15 cellular contexts compared by ENCODE assay signal in the genomic region with DNA sequence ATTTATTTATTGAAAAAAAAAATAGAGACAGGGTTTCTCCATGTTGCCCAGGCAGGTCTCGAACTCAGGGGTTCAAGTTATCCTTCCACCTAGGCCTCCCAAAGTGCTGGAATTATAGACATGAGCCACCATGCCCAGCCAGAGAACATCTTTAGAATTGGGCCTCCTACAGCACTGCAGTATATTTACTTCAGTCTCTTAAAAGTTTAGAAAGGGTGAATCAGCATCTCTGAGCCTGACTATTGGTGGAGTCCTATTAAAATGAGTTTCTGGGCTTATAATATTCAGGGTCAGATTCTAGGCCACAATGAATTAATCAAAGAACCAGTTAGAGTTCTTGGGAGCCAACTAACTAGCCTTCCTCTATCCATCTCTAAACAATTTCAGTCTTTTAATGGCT. TPM values are rescaled to one million over a fixed set of nuclear protein-coding genes. Genes with fewer than 3 reads are reported as not detected.
DNase-seq lines count a peak whose midpoint lies in the region; ATAC-seq and TF ChIP-seq lines count a peak whose summit lies in the region.
"Had no signal": no experiment of that assay in that cellular context is flagged by ENCODE, and none has a peak within 500 bp of the region (broad histone marks: within the 10 kb centered on the region; RNA-seq: fewer than 3 reads in every experiment).

No MANE protein-coding gene starts in this region.

- H3K27ac Mint-ChIP-seq in activated naive CD4-positive, alpha-beta T cell treated with anti-CD3 and anti-CD28 coated beads, Interleukin-2, amount 10 ng/mL, durations not matched to agents 7 days and 5 days, result peak overlapping the region; percentile 92
- H3K27ac Mint-ChIP-seq in activated naive CD4-positive, alpha-beta T cell treated with anti-CD3 and anti-CD28 coated beads, Interleukin-2, amount 50 U/mL, for 72 hours, result peak overlapping the region in 1 of 2 donors; percentile 68
- H3K27ac Mint-ChIP-seq in activated naive CD8-positive, alpha-beta T cell, result peak overlapping the region; percentile 86

- no peak overlapping the region for H2AFZ ChIP-seq in fibroblast of lung (ENCODE audit: low read length)

- no peaks in the 10 kb centered on the region for H3K9me3 Mint-ChIP-seq in activated naive CD4-positive, alpha-beta T cell treated with anti-CD3 and anti-CD28 coated beads, Interleukin-2, amount 10 ng/mL, durations not matched to agents 7 days and 5 days
- H3K9me3 Mint-ChIP-seq in activated naive CD4-positive, alpha-beta T cell treated with anti-CD3 and anti-CD28 coated beads, Interleukin-2, amount 50 U/mL, for 72 hours, result no peaks in the 10 kb centered on the region
- H3K9me3 Mint-ChIP-seq in activated naive CD8-positive, alpha-beta T cell (ENCODE audit: low read depth), result no peaks in the 10 kb centered on the region

- intact Hi-C loops in right lobe of liver (cut with DNase I), result no loop called here

- H3K27me3 ChIP-seq in fibroblast of lung (ENCODE audit: control insufficient read depth, insufficient read depth, low read length), result no peaks in the 10 kb centered on the region
- no peaks in the 10 kb centered on the region for H3K27me3 ChIP-seq in thymus (ENCODE audit: control insufficient read depth, insufficient read depth)
- H3K27me3 ChIP-seq in right lobe of liver, result no peaks in the 10 kb centered on the region
- H3K27me3 ChIP-seq: MG63, neutrophil had no signal

- H3K4me3 ChIP-seq in fibroblast of lung (replicated peaks in 1 of 4; ENCODE audit: control extremely low read depth in 1 of 4, insufficient read depth in 1 of 4, low read depth in 3 of 4, low read length in 4 of 4) (no peak overlapping the region), thymus (ENCODE audit: low read length) (no peak overlapping the region), right lobe of liver (no peak overlapping the region)
- H3K4me3 ChIP-seq: MG63 had no signal

- H4K20me1 ChIP-seq in fibroblast of lung (ENCODE audit: control insufficient read depth, extremely low read depth, insufficient read depth, low read length), result no peaks in the 10 kb centered on the region

- no peak overlapping the region for H3K9ac ChIP-seq in fibroblast of lung (ENCODE audit: insufficient read depth, low read length)

- no peak for TF ChIP-seq POLR2A in right lobe of liver (IDR thresholded peaks at IDR 0.05)

- no peaks in the 10 kb centered on the region for H3K79me2 ChIP-seq in fibroblast of lung (ENCODE audit: control insufficient read depth, insufficient read depth, low read length)

- no peaks in the 10 kb centered on the region for H3K27me3 Mint-ChIP-seq in activated naive CD4-positive, alpha-beta T cell treated with anti-CD3 and anti-CD28 coated beads, Interleukin-2, amount 10 ng/mL, durations not matched to agents 7 days and 5 days
- H3K27me3 Mint-ChIP-seq in activated naive CD8-positive, alpha-beta T cell, result no peaks in the 10 kb centered on the region

- ATAC-seq in activated naive CD4-positive, alpha-beta T cell treated with anti-CD3 and anti-CD28 coated beads, Interleukin-2, amount 50 U/mL, for 72 hours, result no peak
- ATAC-seq in right lobe of liver (no peak), GM21576 (IDR thresholded peaks at IDR 0.05; ENCODE audit: unreplicated experiment) (no peak)

- H3K27ac ChIP-seq in fibroblast of lung (ENCODE audit: insufficient read depth, low read length) (peak overlapping the region; percentile 47), thymus (ENCODE audit: low read depth) (peak overlapping the region; percentile 31), right lobe of liver (no peak overlapping the region)
- H3K27ac ChIP-seq: neutrophil had no signal

- H3K4me1 Mint-ChIP-seq in activated naive CD4-positive, alpha-beta T cell treated with anti-CD3 and anti-CD28 coated beads, Interleukin-2, amount 10 ng/mL, durations not matched to agents 7 days and 5 days, result peaks cover 37% of the 10 kb centered on the region
- peaks cover 24% of the 10 kb centered on the region for H3K4me1 Mint-ChIP-seq in activated naive CD8-positive, alpha-beta T cell (ENCODE audit: low read depth)

- H3K4me2 ChIP-seq in fibroblast of lung (ENCODE audit: extremely low read depth, insufficient read depth, low read length), result no peak overlapping the region

- H3K36me3 Mint-ChIP-seq in activated naive CD4-positive, alpha-beta T cell treated with anti-CD3 and anti-CD28 coated beads, Interleukin-2, amount 10 ng/mL, durations not matched to agents 7 days and 5 days, result peaks cover 56% of the 10 kb centered on the region
- peaks cover 0 to 6% of the 10 kb centered on the region in 2 donors for H3K36me3 Mint-ChIP-seq in activated naive CD4-positive, alpha-beta T cell treated with anti-CD3 and anti-CD28 coated beads, Interleukin-2, amount 50 U/mL, for 72 hours
- H3K36me3 Mint-ChIP-seq in activated naive CD8-positive, alpha-beta T cell, result peaks cover 13% of the 10 kb centered on the region

- peaks cover 3% of the 10 kb centered on the region for H3K36me3 ChIP-seq in fibroblast of lung (ENCODE audit: control insufficient read depth, insufficient read depth, low read length)
- peaks cover 36% of the 10 kb centered on the region for H3K36me3 ChIP-seq in thymus (ENCODE audit: control insufficient read depth, insufficient read depth)
- H3K36me3 ChIP-seq in right lobe of liver, result peaks cover 0 to 43% (median 24%) of the 10 kb centered on the region in 4 donors

- DNase-seq in activated naive CD4-positive, alpha-beta T cell treated with anti-CD3 and anti-CD28 coated beads, Interleukin-2, amount 10 ng/mL, durations not matched to agents 7 days and 5 days, result no peak
- no peak for DNase-seq in activated naive CD4-positive, alpha-beta T cell treated with anti-CD3 and anti-CD28 coated beads, Interleukin-2, amount 50 U/mL, for 72 hours (ENCODE audit: low spot score in 2 of 2)
- DNase-seq in fibroblast of lung (ENCODE audit: low read depth in 2 of 2), result peak in 1 of 2 donors; percentile 26
- no peak for DNase-seq in right lobe of liver
- DNase-seq in HK-2 (ENCODE audit: unreplicated experiment), result no peak
- DNase-seq: foreskin melanocyte; MG63; NCI-H748 treated with DMSO at 0.1 percent for 48 hours; stimulated activated naive CD4-positive, alpha-beta T cell treated with Interleukin-2 at 50 U/mL for 16 hours; T1000 had no signal

- CTCF ChIA-PET in activated naive CD4-positive, alpha-beta T cell treated with anti-CD3 and anti-CD28 coated beads, Interleukin-2, amount 10 ng/mL, durations not matched to agents 7 days and 5 days (lab: Charles Lee), result interaction anchor here (0.9 to 1.1 kb wide), 2 partner anchors 24 to 56 kb away, joined by 3 read pairs; no protein-coding TSS in a partner anchor

- WGBS in thymus, result 100% methylated on average over 1 of the region's 1 CpG
- WGBS in right lobe of liver (ENCODE audit: insufficient coverage, low coverage, low lambda C conversion rate, missing lambda C conversion rate), result 88% methylated on average over 1 of the region's 1 CpG

- TF ChIP-seq CTCF in fibroblast of lung (conservative IDR thresholded peaks at IDR 0.05 in 1 of 2, IDR thresholded peaks at IDR 0.05 in 1 of 2; ENCODE audit: low read depth in 1 of 2, low read length in 2 of 2) (no peak), right lobe of liver (IDR thresholded peaks at IDR 0.05) (no peak)

- peak overlapping the region; percentile 2 for H3K4me3 Mint-ChIP-seq in activated naive CD4-positive, alpha-beta T cell treated with anti-CD3 and anti-CD28 coated beads, Interleukin-2, amount 10 ng/mL, durations not matched to agents 7 days and 5 days
- H3K4me3 Mint-ChIP-seq in activated naive CD8-positive, alpha-beta T cell, result peak overlapping the region; percentile 51

- no peaks in the 10 kb centered on the region for H3K9me3 ChIP-seq in fibroblast of lung (ENCODE audit: control insufficient read depth, insufficient read depth, low read depth, low read length)
- H3K9me3 ChIP-seq in thymus (ENCODE audit: control insufficient read depth), result no peaks in the 10 kb centered on the region
- no peaks in the 10 kb centered on the region for H3K9me3 ChIP-seq in right lobe of liver
- H3K9me3 ChIP-seq: MG63, neutrophil had no signal

- no peaks in the 10 kb centered on the region for H3K4me1 ChIP-seq in fibroblast of lung (ENCODE audit: control insufficient read depth, extremely low read depth, insufficient read depth, low read length)
- no peaks in the 10 kb centered on the region for H3K4me1 ChIP-seq in thymus (ENCODE audit: control insufficient read depth, insufficient read depth, low read length)
- H3K4me1 ChIP-seq in right lobe of liver, result no peaks in the 10 kb centered on the region

RNA-seq across cellular contexts. Expression of a gene that starts 22.8 kb away (rescaled TPM):
- 10 to 100 TPM; 24.8 to 33.4 TPM for total RNA-seq in activated naive CD4-positive, alpha-beta T cell treated with anti-CD3 and anti-CD28 coated beads, Interleukin-2, amount 50 U/mL, for 72 hours
- total RNA-seq in fibroblast of lung (19.8 and 23.9 TPM in 2 replicates), right lobe of liver (1 to 10 TPM; 5.2 to 9.6 (median 7.4) TPM)
- polyA plus RNA-seq in fibroblast of lung (18.7 and 19.3 TPM in 2 replicates), thymus (14.8 TPM)
- 13.0 and 14.8 TPM in 2 replicates for polyA plus RNA-seq in fibroblast of lung (2012)
- 13.9 and 30.0 TPM in 2 replicates for polyA minus RNA-seq in fibroblast of lung (ENCODE audit: low replicate concordance)

RNA-seq across cellular contexts. Expression of a gene that starts 22.8 kb away (rescaled TPM):
- 10 to 100 TPM; 47.6 to 59.9 TPM for total RNA-seq in activated naive CD4-positive, alpha-beta T cell treated with anti-CD3 and anti-CD28 coated beads, Interleukin-2, amount 50 U/mL, for 72 hours
- total RNA-seq in fibroblast of lung, result 72.9 and 123 TPM in 2 replicates
- polyA plus RNA-seq in fibroblast of lung, result 45.2 and 54.1 TPM in 2 replicates
- 48.0 and 51.9 TPM in 2 replicates for polyA plus RNA-seq in fibroblast of lung (2012)
- 160 and 273 TPM in 2 replicates for polyA minus RNA-seq in fibroblast of lung (ENCODE audit: low replicate concordance)
- polyA plus RNA-seq in thymus, result 8.7 TPM
- total RNA-seq in right lobe of liver, result 10 to 100 TPM; 14.6 to 56.4 (median 27.1) TPM

RNA-seq across cellular contexts. Expression of a gene that starts 53.7 kb away (rescaled TPM):
- not detected for total RNA-seq in activated naive CD4-positive, alpha-beta T cell treated with anti-CD3 and anti-CD28 coated beads, Interleukin-2, amount 50 U/mL, for 72 hours
- not detected in 2 replicates for total RNA-seq in fibroblast of lung
- not detected in 2 replicates for polyA plus RNA-seq in fibroblast of lung
- polyA plus RNA-seq in fibroblast of lung (2012), result not detected in 2 replicates
- not detected in 2 replicates for polyA minus RNA-seq in fibroblast of lung (ENCODE audit: low replicate concordance)
- polyA plus RNA-seq in thymus, result not detected
- total RNA-seq in right lobe of liver, result not detected
- total RNA-seq: skeletal muscle tissue had no signal

Comparison
In these comparisons a context has a peak if more than half of its experiments do, and no peak if none do; other contexts are left out.
1. H3K27ac ChIP-seq: peak in fibroblast of lung (single experiment) and thymus (single experiment); none in right lobe of liver (0 of 3).